ENCODE assay signal across 2 cellular contexts in the genomic region with DNA sequence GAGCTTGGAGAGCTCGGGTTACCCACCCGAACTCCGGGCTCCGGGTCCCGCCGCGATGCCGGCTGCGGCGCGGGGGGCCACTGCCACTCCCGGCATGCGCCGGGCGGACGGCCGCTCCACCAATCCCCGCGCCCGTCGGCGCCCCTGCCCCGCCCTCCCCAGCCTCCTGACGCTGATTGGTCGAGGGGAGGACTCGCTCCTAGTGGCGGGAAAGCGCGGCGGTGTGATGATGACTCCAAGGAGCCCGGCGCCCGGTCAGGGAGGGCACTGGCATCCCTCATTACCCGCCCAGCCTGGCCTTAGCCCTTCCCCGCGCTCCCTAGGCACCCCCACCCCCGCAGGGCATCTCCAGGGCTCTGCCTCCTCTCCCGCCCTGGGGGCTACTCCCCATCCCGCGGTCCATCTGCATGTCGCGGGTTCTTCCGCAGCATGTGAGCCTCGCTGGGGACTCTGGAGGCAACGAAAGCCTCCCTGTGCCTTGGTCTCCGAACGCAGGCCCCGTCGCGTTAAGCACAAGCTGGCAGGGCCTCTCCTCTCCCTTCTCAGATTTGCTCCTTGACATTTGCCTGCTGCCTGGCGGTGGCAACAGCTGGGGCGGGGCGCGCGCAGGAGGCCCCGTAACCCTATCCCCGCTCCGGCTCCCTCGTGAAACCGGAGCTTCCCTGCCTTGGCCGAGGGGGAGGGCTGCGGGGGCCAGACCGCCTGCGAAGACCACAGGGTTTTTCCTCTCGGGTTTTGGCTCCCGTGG.
TF ChIP-seq lines count a peak whose summit lies in the region.

No MANE protein-coding gene starts in this region.

TF ChIP-seq in GM23338, 12 proteins besides CTCF, POLR2A, EP300 and RAD21:
- TF ChIP-seq, protein P1, sequence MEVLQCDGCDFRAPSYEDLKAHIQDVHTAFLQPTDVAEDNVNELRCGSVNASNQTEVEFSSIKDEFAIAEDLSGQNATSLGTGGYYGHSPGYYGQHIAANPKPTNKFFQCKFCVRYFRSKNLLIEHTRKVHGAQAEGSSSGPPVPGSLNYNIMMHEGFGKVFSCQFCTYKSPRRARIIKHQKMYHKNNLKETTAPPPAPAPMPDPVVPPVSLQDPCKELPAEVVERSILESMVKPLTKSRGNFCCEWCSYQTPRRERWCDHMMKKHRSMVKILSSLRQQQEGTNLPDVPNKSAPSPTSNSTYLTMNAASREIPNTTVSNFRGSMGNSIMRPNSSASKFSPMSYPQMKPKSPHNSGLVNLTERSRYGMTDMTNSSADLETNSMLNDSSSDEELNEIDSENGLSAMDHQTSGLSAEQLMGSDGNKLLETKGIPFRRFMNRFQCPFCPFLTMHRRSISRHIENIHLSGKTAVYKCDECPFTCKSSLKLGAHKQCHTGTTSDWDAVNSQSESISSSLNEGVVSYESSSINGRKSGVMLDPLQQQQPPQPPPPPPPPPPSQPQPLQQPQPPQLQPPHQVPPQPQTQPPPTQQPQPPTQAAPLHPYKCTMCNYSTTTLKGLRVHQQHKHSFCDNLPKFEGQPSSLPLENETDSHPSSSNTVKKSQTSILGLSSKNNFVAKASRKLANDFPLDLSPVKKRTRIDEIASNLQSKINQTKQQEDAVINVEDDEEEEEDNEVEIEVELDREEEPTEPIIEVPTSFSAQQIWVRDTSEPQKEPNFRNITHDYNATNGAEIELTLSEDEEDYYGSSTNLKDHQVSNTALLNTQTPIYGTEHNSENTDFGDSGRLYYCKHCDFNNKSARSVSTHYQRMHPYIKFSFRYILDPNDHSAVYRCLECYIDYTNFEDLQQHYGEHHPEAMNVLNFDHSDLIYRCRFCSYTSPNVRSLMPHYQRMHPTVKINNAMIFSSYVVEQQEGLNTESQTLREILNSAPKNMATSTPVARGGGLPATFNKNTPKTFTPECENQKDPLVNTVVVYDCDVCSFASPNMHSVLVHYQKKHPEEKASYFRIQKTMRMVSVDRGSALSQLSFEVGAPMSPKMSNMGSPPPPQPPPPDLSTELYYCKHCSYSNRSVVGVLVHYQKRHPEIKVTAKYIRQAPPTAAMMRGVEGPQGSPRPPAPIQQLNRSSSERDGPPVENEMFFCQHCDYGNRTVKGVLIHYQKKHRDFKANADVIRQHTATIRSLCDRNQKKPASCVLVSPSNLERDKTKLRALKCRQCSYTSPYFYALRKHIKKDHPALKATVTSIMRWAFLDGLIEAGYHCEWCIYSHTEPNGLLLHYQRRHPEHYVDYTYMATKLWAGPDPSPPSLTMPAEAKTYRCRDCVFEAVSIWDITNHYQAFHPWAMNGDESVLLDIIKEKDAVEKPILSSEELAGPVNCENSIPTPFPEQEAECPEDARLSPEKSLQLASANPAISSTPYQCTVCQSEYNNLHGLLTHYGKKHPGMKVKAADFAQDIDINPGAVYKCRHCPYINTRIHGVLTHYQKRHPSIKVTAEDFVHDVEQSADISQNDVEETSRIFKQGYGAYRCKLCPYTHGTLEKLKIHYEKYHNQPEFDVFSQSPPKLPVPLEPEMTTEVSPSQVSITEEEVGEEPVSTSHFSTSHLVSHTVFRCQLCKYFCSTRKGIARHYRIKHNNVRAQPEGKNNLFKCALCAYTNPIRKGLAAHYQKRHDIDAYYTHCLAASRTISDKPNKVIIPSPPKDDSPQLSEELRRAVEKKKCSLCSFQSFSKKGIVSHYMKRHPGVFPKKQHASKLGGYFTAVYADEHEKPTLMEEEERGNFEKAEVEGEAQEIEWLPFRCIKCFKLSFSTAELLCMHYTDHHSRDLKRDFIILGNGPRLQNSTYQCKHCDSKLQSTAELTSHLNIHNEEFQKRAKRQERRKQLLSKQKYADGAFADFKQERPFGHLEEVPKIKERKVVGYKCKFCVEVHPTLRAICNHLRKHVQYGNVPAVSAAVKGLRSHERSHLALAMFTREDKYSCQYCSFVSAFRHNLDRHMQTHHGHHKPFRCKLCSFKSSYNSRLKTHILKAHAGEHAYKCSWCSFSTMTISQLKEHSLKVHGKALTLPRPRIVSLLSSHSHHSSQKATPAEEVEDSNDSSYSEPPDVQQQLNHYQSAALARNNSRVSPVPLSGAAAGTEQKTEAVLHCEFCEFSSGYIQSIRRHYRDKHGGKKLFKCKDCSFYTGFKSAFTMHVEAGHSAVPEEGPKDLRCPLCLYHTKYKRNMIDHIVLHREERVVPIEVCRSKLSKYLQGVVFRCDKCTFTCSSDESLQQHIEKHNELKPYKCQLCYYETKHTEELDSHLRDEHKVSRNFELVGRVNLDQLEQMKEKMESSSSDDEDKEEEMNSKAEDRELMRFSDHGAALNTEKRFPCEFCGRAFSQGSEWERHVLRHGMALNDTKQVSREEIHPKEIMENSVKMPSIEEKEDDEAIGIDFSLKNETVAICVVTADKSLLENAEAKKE (CRISPR knock-in tag; IDR thresholded peaks at IDR 0.05) = no peak
- peak; percentile 68 for TF ChIP-seq POLR2AphosphoS5 (IDR thresholded peaks at IDR 0.05; ENCODE audit: low read depth)

TF ChIP-seq in neural cell, 6 proteins besides CTCF, POLR2A, EP300 and RAD21:
- no peak for TF ChIP-seq SMC3 (conservative IDR thresholded peaks at IDR 0.05; ENCODE audit: poor library complexity)
- TF ChIP-seq, protein P2, sequence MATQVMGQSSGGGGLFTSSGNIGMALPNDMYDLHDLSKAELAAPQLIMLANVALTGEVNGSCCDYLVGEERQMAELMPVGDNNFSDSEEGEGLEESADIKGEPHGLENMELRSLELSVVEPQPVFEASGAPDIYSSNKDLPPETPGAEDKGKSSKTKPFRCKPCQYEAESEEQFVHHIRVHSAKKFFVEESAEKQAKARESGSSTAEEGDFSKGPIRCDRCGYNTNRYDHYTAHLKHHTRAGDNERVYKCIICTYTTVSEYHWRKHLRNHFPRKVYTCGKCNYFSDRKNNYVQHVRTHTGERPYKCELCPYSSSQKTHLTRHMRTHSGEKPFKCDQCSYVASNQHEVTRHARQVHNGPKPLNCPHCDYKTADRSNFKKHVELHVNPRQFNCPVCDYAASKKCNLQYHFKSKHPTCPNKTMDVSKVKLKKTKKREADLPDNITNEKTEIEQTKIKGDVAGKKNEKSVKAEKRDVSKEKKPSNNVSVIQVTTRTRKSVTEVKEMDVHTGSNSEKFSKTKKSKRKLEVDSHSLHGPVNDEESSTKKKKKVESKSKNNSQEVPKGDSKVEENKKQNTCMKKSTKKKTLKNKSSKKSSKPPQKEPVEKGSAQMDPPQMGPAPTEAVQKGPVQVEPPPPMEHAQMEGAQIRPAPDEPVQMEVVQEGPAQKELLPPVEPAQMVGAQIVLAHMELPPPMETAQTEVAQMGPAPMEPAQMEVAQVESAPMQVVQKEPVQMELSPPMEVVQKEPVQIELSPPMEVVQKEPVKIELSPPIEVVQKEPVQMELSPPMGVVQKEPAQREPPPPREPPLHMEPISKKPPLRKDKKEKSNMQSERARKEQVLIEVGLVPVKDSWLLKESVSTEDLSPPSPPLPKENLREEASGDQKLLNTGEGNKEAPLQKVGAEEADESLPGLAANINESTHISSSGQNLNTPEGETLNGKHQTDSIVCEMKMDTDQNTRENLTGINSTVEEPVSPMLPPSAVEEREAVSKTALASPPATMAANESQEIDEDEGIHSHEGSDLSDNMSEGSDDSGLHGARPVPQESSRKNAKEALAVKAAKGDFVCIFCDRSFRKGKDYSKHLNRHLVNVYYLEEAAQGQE (IDR thresholded peaks at IDR 0.05; ENCODE audit: borderline replicate concordance) = peak; percentile 23
- TF ChIP-seq TAF1 (IDR thresholded peaks at IDR 0.05; ENCODE audit: low read depth) = no peak
- TF ChIP-seq MXI1 (conservative IDR thresholded peaks at IDR 0.05; ENCODE audit: poor library complexity, severe bottlenecking) = peak; percentile 83
- no peak for TF ChIP-seq EZH2 (IDR thresholded peaks at IDR 0.05; ENCODE audit: borderline replicate concordance, insufficient read depth, low read length, poor library complexity, severe bottlenecking)
- TF ChIP-seq POLR2AphosphoS5 (IDR thresholded peaks at IDR 0.05) = peak; percentile 40
TF ChIP-seq in neural cell: peak in this region for 3.
